In genomic region chr14:103578401-103579075, GRCh38 we compare ENCODE assay signal across 27 cellular contexts.
"Had no signal": no experiment of that assay in that cellular context is flagged by ENCODE, and none has a peak within 500 bp of the region (broad histone marks: within the 10 kb centered on the region; RNA-seq: fewer than 3 reads in every experiment).

No MANE protein-coding gene starts in this region.

- H2AFZ ChIP-seq: parathyroid adenoma had no signal

- H3K9me3 ChIP-seq: esophagus squamous epithelium, psoas muscle, sigmoid colon, testis, uterus had no signal

- H3K27me3 ChIP-seq: brain microvascular endothelial cell, esophagus squamous epithelium, sigmoid colon, testis, uterus had no signal

- DNase-seq: activated CD4-positive, alpha-beta memory T cell treated with anti-CD3 and anti-CD28 coated beads, Interleukin-2, amount 10 ng/mL, durations not matched to agents 7 days and 5 days; activated CD4-positive, alpha-beta T cell treated with anti-CD3 and anti-CD28 coated beads for 1 hour; activated CD4-positive, alpha-beta T cell treated with anti-CD3 and anti-CD28 coated beads, Interleukin-2, amount 10 ng/mL, durations not matched to agents 7 days and 5 days; activated CD8-positive, alpha-beta memory T cell treated with anti-CD3 and anti-CD28 coated beads, Interleukin-2, amount 50 U/mL, for 48 hours; activated gamma-delta T cell; activated naive CD4-positive, alpha-beta T cell treated with anti-CD3 and anti-CD28 coated beads, Interleukin-2, amount 10 ng/mL, durations not matched to agents 7 days and 5 days; activated naive CD8-positive, alpha-beta T cell treated with anti-CD3 and anti-CD28 coated beads, Interleukin-2, amount 10 ng/mL, durations not matched to agents 7 days and 5 days; activated T-cell treated with anti-CD3 and anti-CD28 coated beads, Interleukin-2, amount 50 U/mL, for 24 hours; brain microvascular endothelial cell; dermis blood vessel endothelial cell; effector CD8-positive, alpha-beta T cell; esophagus squamous epithelium; islet precursor cell; left cardiac atrium; left ventricle myocardium superior; mammary epithelial cell; naive thymus-derived CD4-positive, alpha-beta T cell; occipital lobe; psoas muscle; sigmoid colon; stimulated activated naive CD4-positive, alpha-beta T cell; T-helper 9 cell; testis; uterus; WERI-Rb-1 had no signal

- ATAC-seq: left cardiac atrium; left ventricle myocardium superior; naive thymus-derived CD4-positive, alpha-beta T cell; psoas muscle had no signal

- H3K9ac ChIP-seq: parathyroid adenoma had no signal

- H3K4me3 ChIP-seq: esophagus squamous epithelium, psoas muscle, sigmoid colon, testis, uterus had no signal

- H3K27ac ChIP-seq: brain microvascular endothelial cell, epithelial cell of prostate, parathyroid adenoma, psoas muscle, testis, uterus had no signal

- H3K36me3 ChIP-seq: uterus had no signal
